20 cellular contexts compared by ENCODE assay signal in genomic region chr2:65092791-65093190, GRCh38. TPM values are rescaled to one million over a fixed set of nuclear protein-coding genes. Genes with fewer than 3 reads are reported as not detected.
DNase-seq lines count a peak whose midpoint lies in the region; ATAC-seq and FAIRE-seq lines count a peak whose summit lies in the region.
"Had no signal": no experiment of that assay in that cellular context is flagged by ENCODE, and none has a peak within 500 bp of the region (broad histone marks: within the 10 kb centered on the region; RNA-seq: fewer than 3 reads in every experiment).

No MANE protein-coding gene starts in this region.

- no peak for ATAC-seq in stimulated activated naive CD8-positive, alpha-beta T cell treated with anti-CD3 and anti-CD28 coated beads, Interleukin-15, amount 100 ng/mL, for 72 hours
- ATAC-seq in HG03520 (IDR thresholded peaks at IDR 0.05; ENCODE audit: unreplicated experiment) (no peak), HG03135 (IDR thresholded peaks at IDR 0.05; ENCODE audit: unreplicated experiment) (no peak)
- ATAC-seq: activated naive CD4-positive, alpha-beta T cell treated with anti-CD3 and anti-CD28 coated beads, Interleukin-2, amount 50 U/mL, for 72 hours; GM12878 had no signal

- no peaks in the 10 kb centered on the region for H3K27me3 Mint-ChIP-seq in activated naive CD4-positive, alpha-beta T cell treated with anti-CD3 and anti-CD28 coated beads, Interleukin-2, amount 50 U/mL, for 24 hours
- H3K27me3 Mint-ChIP-seq in activated naive CD4-positive, alpha-beta T cell treated with anti-CD3 and anti-CD28 coated beads, Interleukin-2, amount 10 ng/mL, durations not matched to agents 7 days and 5 days: no peaks in the 10 kb centered on the region
- H3K27me3 Mint-ChIP-seq in immature natural killer cell (ENCODE audit: low read depth in 3 of 3): peaks cover 0 to 6% (median 4%) of the 10 kb centered on the region in 3 donors
- no peaks in the 10 kb centered on the region for H3K27me3 Mint-ChIP-seq in stimulated activated naive CD8-positive, alpha-beta T cell treated with anti-CD3 and anti-CD28 coated beads, Interleukin-15, amount 100 ng/mL, for 72 hours
- H3K27me3 Mint-ChIP-seq: activated CD4-positive, alpha-beta T cell treated with anti-CD3 and anti-CD28 coated beads, Interleukin-2, amount 10 ng/mL, durations not matched to agents 24 days and 14 days had no signal

- H3K36me3 Mint-ChIP-seq in activated naive CD4-positive, alpha-beta T cell treated with anti-CD3 and anti-CD28 coated beads, Interleukin-2, amount 50 U/mL, for 24 hours: peaks cover 25% of the 10 kb centered on the region
- peaks cover 58% of the 10 kb centered on the region for H3K36me3 Mint-ChIP-seq in activated naive CD4-positive, alpha-beta T cell treated with anti-CD3 and anti-CD28 coated beads, Interleukin-2, amount 10 ng/mL, durations not matched to agents 7 days and 5 days
- H3K36me3 Mint-ChIP-seq in immature natural killer cell: peaks cover 13 to 46% (median 28%) of the 10 kb centered on the region in 3 donors

- H3K4me3 Mint-ChIP-seq in activated naive CD4-positive, alpha-beta T cell treated with anti-CD3 and anti-CD28 coated beads, Interleukin-2, amount 50 U/mL, for 24 hours: no peak overlapping the region
- H3K4me3 Mint-ChIP-seq in activated naive CD4-positive, alpha-beta T cell treated with anti-CD3 and anti-CD28 coated beads, Interleukin-2, amount 10 ng/mL, durations not matched to agents 7 days and 5 days: no peak overlapping the region
- H3K4me3 Mint-ChIP-seq in immature natural killer cell: no peak overlapping the region
- H3K4me3 Mint-ChIP-seq in stimulated activated naive CD8-positive, alpha-beta T cell treated with anti-CD3 and anti-CD28 coated beads, Interleukin-15, amount 100 ng/mL, for 72 hours: no peak overlapping the region
- H3K4me3 Mint-ChIP-seq: activated CD4-positive, alpha-beta T cell treated with anti-CD3 and anti-CD28 coated beads, Interleukin-2, amount 10 ng/mL, durations not matched to agents 24 days and 14 days had no signal

- CTCF ChIA-PET in activated naive CD4-positive, alpha-beta T cell treated with anti-CD3 and anti-CD28 coated beads, Interleukin-2, amount 10 ng/mL, durations not matched to agents 7 days and 5 days (lab: Charles Lee): interaction anchor here (0.8 kb wide), 1 partner anchor 37 kb away, joined by 3 read pairs; the partner anchor contains the start of gene RAB1A

- H3K9me3 Mint-ChIP-seq in activated naive CD4-positive, alpha-beta T cell treated with anti-CD3 and anti-CD28 coated beads, Interleukin-2, amount 50 U/mL, for 24 hours: no peaks in the 10 kb centered on the region
- H3K9me3 Mint-ChIP-seq in activated naive CD4-positive, alpha-beta T cell treated with anti-CD3 and anti-CD28 coated beads, Interleukin-2, amount 10 ng/mL, durations not matched to agents 7 days and 5 days: no peaks in the 10 kb centered on the region
- H3K9me3 Mint-ChIP-seq in immature natural killer cell: no peaks in the 10 kb centered on the region
- H3K9me3 Mint-ChIP-seq in stimulated activated naive CD8-positive, alpha-beta T cell treated with anti-CD3 and anti-CD28 coated beads, Interleukin-15, amount 100 ng/mL, for 72 hours: no peaks in the 10 kb centered on the region
- H3K9me3 Mint-ChIP-seq: activated CD4-positive, alpha-beta T cell treated with anti-CD3 and anti-CD28 coated beads, Interleukin-2, amount 10 ng/mL, durations not matched to agents 24 days and 14 days; activated naive CD4-positive, alpha-beta T cell treated with anti-CD3 and anti-CD28 coated beads, Interleukin-2, amount 50 U/mL, for 72 hours had no signal

- FAIRE-seq in RCC 7860 (lab: Jason Lieb, UNC): peak; percentile 22
- FAIRE-seq: GM12878 had no signal

- peak overlapping the region; percentile 76 for H3K27ac Mint-ChIP-seq in activated naive CD4-positive, alpha-beta T cell treated with anti-CD3 and anti-CD28 coated beads, Interleukin-2, amount 50 U/mL, for 24 hours
- no peak overlapping the region for H3K27ac Mint-ChIP-seq in activated naive CD4-positive, alpha-beta T cell treated with anti-CD3 and anti-CD28 coated beads, Interleukin-2, amount 10 ng/mL, durations not matched to agents 7 days and 5 days
- H3K27ac Mint-ChIP-seq in immature natural killer cell: peak overlapping the region; percentile 4 to 82 (median 60)
- peak overlapping the region; percentile 10 to 20 for H3K27ac Mint-ChIP-seq in stimulated activated naive CD8-positive, alpha-beta T cell treated with anti-CD3 and anti-CD28 coated beads, Interleukin-15, amount 100 ng/mL, for 72 hours
- H3K27ac Mint-ChIP-seq: activated CD4-positive, alpha-beta T cell treated with anti-CD3 and anti-CD28 coated beads, Interleukin-2, amount 10 ng/mL, durations not matched to agents 24 days and 14 days had no signal

- DNase-seq in activated naive CD4-positive, alpha-beta T cell treated with anti-CD3 and anti-CD28 coated beads, Interleukin-2, amount 10 ng/mL, durations not matched to agents 7 days and 5 days: no peak
- DNase-seq in RCC 7860 (ENCODE audit: low spot score) (no peak), immature natural killer cell (no peak), medulla oblongata (ENCODE audit: extremely low spot score) (no peak)
- no peak for DNase-seq in stimulated activated naive CD8-positive, alpha-beta T cell treated with anti-CD3 and anti-CD28 coated beads, Interleukin-15, amount 100 ng/mL, for 72 hours
- DNase-seq: ACHN; activated CD4-positive, alpha-beta T cell treated with anti-CD3 and anti-CD28 coated beads, Interleukin-2, amount 10 ng/mL, durations not matched to agents 24 days and 14 days; effector memory CD4-positive, alpha-beta T cell; GF-D8; GOT3; left colon; NCI-H1694 treated with DMSO at 0.1 percent for 48 hours; OCI-M1; SHP77; stimulated activated CD4-positive, alpha-beta T cell treated with anti-CD3 and anti-CD28 coated beads, Interleukin-15, amount 100 ng/mL, for 24 hours had no signal

- peaks cover 34% of the 10 kb centered on the region for H3K4me1 Mint-ChIP-seq in activated naive CD4-positive, alpha-beta T cell treated with anti-CD3 and anti-CD28 coated beads, Interleukin-2, amount 50 U/mL, for 24 hours
- peaks cover 6% of the 10 kb centered on the region for H3K4me1 Mint-ChIP-seq in activated naive CD4-positive, alpha-beta T cell treated with anti-CD3 and anti-CD28 coated beads, Interleukin-2, amount 10 ng/mL, durations not matched to agents 7 days and 5 days
- H3K4me1 Mint-ChIP-seq in immature natural killer cell: peaks cover 23 to 66% of the 10 kb centered on the region in 2 donors
- no peaks in the 10 kb centered on the region for H3K4me1 Mint-ChIP-seq in stimulated activated naive CD8-positive, alpha-beta T cell treated with anti-CD3 and anti-CD28 coated beads, Interleukin-15, amount 100 ng/mL, for 72 hours

RNA-seq across cellular contexts. Expression of gene CEP68, which starts 36.6 kb away (rescaled TPM):
- polyA plus RNA-seq in immature natural killer cell: 1 to 10 TPM; 5.8 to 8.6 (median 7.9) TPM

RNA-seq across cellular contexts. Expression of gene RAB1A, which starts 37.1 kb away (rescaled TPM):
- 10 to 100 TPM; 32.7 to 84.7 (median 43.8) TPM for polyA plus RNA-seq in immature natural killer cell
